In genomic region chr12:48104531-48104930, GRCh38 we compare ENCODE assay signal across 8 cellular contexts. TPM values are rescaled to one million over a fixed set of nuclear protein-coding genes. Genes with fewer than 3 reads are reported as not detected.
DNase-seq lines count a peak whose midpoint lies in the region; TF ChIP-seq lines count a peak whose summit lies in the region.

No MANE protein-coding gene starts in this region.

- TF ChIP-seq EP300 in ovary (IDR thresholded peaks at IDR 0.05) = no peak

- H3K27me3 ChIP-seq in BLaER1 = no peaks in the 10 kb centered on the region
- no peaks in the 10 kb centered on the region for H3K27me3 ChIP-seq in ovary

- intact Hi-C loops in ovary (cut with DNase I) = loop anchor here in 2 of 4 donors (5.0 to 10.0 kb wide), 2 partner anchors 50 to 53 kb away; partner anchors contain the start of gene ASB8 (in 2 of the 2)

- H3K36me3 ChIP-seq in BLaER1 (peaks cover 2% of the 10 kb centered on the region; the same call in 1 of the 2 replicates), mesodermal cell (ENCODE audit: control insufficient read depth, insufficient read depth, low read length) (peaks cover 6% of the 10 kb centered on the region), ovary (no peaks in the 10 kb centered on the region)

- WGBS in mesodermal cell (ENCODE audit: insufficient coverage in 2 of 2), 2 experiments = 86 to 88% methylated on average over 2 to 3 of the region's 4 CpGs
- WGBS in ovary, 3 donors = 70 to 75% (median 71%) methylated on average over 4 of the region's 4 CpGs

- peaks cover 10% of the 10 kb centered on the region; the same call in 1 of the 2 replicates for H4K20me1 ChIP-seq in BLaER1

- TF ChIP-seq CTCF in HFFc6 (IDR thresholded peaks at IDR 0.05) (no peak), astrocyte of the spinal cord (IDR thresholded peaks at IDR 0.05; ENCODE audit: low read depth, low read length) (no peak), ovary (IDR thresholded peaks at IDR 0.05) (no peak)

- peak overlapping the region; percentile 98; the same call in 1 of the 2 replicates for H3K27ac ChIP-seq in BLaER1
- H3K27ac ChIP-seq in mesodermal cell (ENCODE audit: low read depth, low read length, severe bottlenecking) = no peak overlapping the region
- H3K27ac ChIP-seq in ovary = no peak overlapping the region

- H3K27me3 Mint-ChIP-seq in HFFc6 (ENCODE audit: insufficient read depth) = no peaks in the 10 kb centered on the region; the same call in 1 of the 2 replicates

- no peaks in the 10 kb centered on the region for H3K9me3 Mint-ChIP-seq in HFFc6

- H3K4me1 ChIP-seq in BLaER1 = peaks cover 55% of the 10 kb centered on the region
- H3K4me1 ChIP-seq in mesodermal cell (ENCODE audit: control insufficient read depth, insufficient read depth, low read length, poor library complexity, severe bottlenecking) = peaks cover 5% of the 10 kb centered on the region
- H3K4me1 ChIP-seq in ovary (ENCODE audit: insufficient read depth) = peaks cover 7% of the 10 kb centered on the region

- H3K9me3 ChIP-seq in BLaER1 (no peaks in the 10 kb centered on the region), mesodermal cell (ENCODE audit: control insufficient read depth, low read length) (no peaks in the 10 kb centered on the region), ovary (no peaks in the 10 kb centered on the region)

- peak overlapping the region; percentile 96 for H3K9ac ChIP-seq in BLaER1

- no peak for TF ChIP-seq POLR2A in ovary (IDR thresholded peaks at IDR 0.05)

- no peaks in the 10 kb centered on the region; the same call in 1 of the 2 replicates for H3K36me3 Mint-ChIP-seq in HFFc6 (ENCODE audit: low read depth)

- H3K4me3 ChIP-seq in BLaER1 = peak overlapping the region; percentile 87
- H3K4me3 ChIP-seq in astrocyte of the spinal cord (ENCODE audit: low read depth, low read length) = peak overlapping the region; percentile 18
- peak overlapping the region; percentile 79 for H3K4me3 ChIP-seq in mesodermal cell (ENCODE audit: extremely low read depth, insufficient read depth, low read length, poor library complexity, severe bottlenecking)
- H3K4me3 ChIP-seq in ovary = no peak overlapping the region

- in situ Hi-C loops in astrocyte of the spinal cord (cut with HindIII; ENCODE audit: low sequenced_read_pairs) = no loop called here

- peak overlapping the region; percentile 89 for H3K4me2 ChIP-seq in BLaER1

- no peak for DNase-seq in HFFc6
- no peak for DNase-seq in astrocyte of the spinal cord (ENCODE audit: low read depth, low spot score)
- no peak for DNase-seq in T-helper 9 cell
- no peak for DNase-seq in ovary
- no peak for DNase-seq in activated CD8-positive, alpha-beta memory T cell treated with anti-CD3 and anti-CD28 coated beads, Interleukin-2, amount 50 U/mL, for 48 hours
- DNase-seq in HK-2 (ENCODE audit: unreplicated experiment) = no peak

- peak overlapping the region; percentile 27 for H3K27ac Mint-ChIP-seq in HFFc6

- H3K4me1 Mint-ChIP-seq in HFFc6 (ENCODE audit: low read depth) = peaks cover 28% of the 10 kb centered on the region

- H3K4me3 Mint-ChIP-seq in HFFc6 = peak overlapping the region; percentile 95

RNA-seq across cellular contexts. Expression of gene SENP1, which starts 1.3 kb away (rescaled TPM):
- 10 to 100 TPM; 13.3 to 24.7 (median 17.2) TPM for total RNA-seq in HFFc6 (2021; fragmentation: NEBNext Ultra II Directional; extraction: Animal tissue kit (Norgen Biotek cat#: 25700))
- 19.2 TPM for polyA plus RNA-seq in mesodermal cell (2013, experiment 1 of 2)
- 20.4 TPM for polyA plus RNA-seq in mesodermal cell (2013, experiment 2 of 2)
- total RNA-seq in ovary = 10 to 100 TPM; 14.7 to 28.9 (median 21.6) TPM
- polyA plus RNA-seq in ovary = 10 to 100 TPM in 1 of 2 donors, 1 to 10 TPM in 1; 6.2 to 10.4 TPM

RNA-seq across cellular contexts. Expression of gene PFKM, which starts 14.6 kb away (rescaled TPM):
- total RNA-seq in HFFc6 (2021; fragmentation: NEBNext Ultra II Directional; extraction: Animal tissue kit (Norgen Biotek cat#: 25700)) = 10 to 100 TPM; 67.7 to 87.1 (median 73.3) TPM
- polyA plus RNA-seq in mesodermal cell (2013, experiment 1 of 2) = 71.5 TPM
- 65.3 TPM for polyA plus RNA-seq in mesodermal cell (2013, experiment 2 of 2)
- total RNA-seq in ovary = 100 to 1,000 TPM in 4 of 7 donors, 10 to 100 TPM in 3; 43.0 to 133 (median 111) TPM
- polyA plus RNA-seq in ovary = 10 to 100 TPM; 60.8 to 80.9 TPM

RNA-seq across cellular contexts. Expression of gene ASB8, which starts 52.8 kb away (rescaled TPM):
- total RNA-seq in HFFc6 (2021; fragmentation: NEBNext Ultra II Directional; extraction: Animal tissue kit (Norgen Biotek cat#: 25700)) = 10 to 100 TPM; 30.9 to 41.8 (median 34.6) TPM
- 15.1 TPM for polyA plus RNA-seq in mesodermal cell (2013, experiment 1 of 2)
- polyA plus RNA-seq in mesodermal cell (2013, experiment 2 of 2) = 13.2 TPM
- 10 to 100 TPM; 18.8 to 41.4 (median 29.4) TPM for total RNA-seq in ovary
- 10 to 100 TPM; 18.8 to 51.6 TPM for polyA plus RNA-seq in ovary
